ENCODE assay signal across 14 cellular contexts in genomic region chr10:70459061-70459770, GRCh38. TPM values are rescaled to one million over a fixed set of nuclear protein-coding genes. Genes with fewer than 3 reads are reported as not detected.
DNase-seq lines count a peak whose midpoint lies in the region; ATAC-seq and FAIRE-seq lines count a peak whose summit lies in the region.
"Had no signal": no experiment of that assay in that cellular context is flagged by ENCODE, and none has a peak within 500 bp of the region (broad histone marks: within the 10 kb centered on the region; RNA-seq: fewer than 3 reads in every experiment).

No MANE protein-coding gene starts in this region.

- 13 to 15% methylated on average over 19 of the region's 19 CpGs for WGBS in ectodermal cell, 2 experiments

- no peak overlapping the region for H3K27ac ChIP-seq in ectodermal cell (ENCODE audit: insufficient read depth, low read depth, low read length, poor library complexity, severe bottlenecking)

- peak overlapping the region; percentile 21 for H3K4me3 ChIP-seq in ectodermal cell (ENCODE audit: insufficient read depth, low read depth, low read length)

- no peaks in the 10 kb centered on the region for H3K36me3 ChIP-seq in ectodermal cell (ENCODE audit: control insufficient read depth, insufficient read depth, low read length)
- H3K36me3 ChIP-seq: breast epithelium had no signal

- FAIRE-seq in urothelium cell line (lab: Jason Lieb, UNC) = peak; percentile 40
- FAIRE-seq: HepG2 had no signal

- H3K4me1 ChIP-seq in ectodermal cell (ENCODE audit: control insufficient read depth, insufficient read depth, low read length) = peaks cover 3% of the 10 kb centered on the region

- no peaks in the 10 kb centered on the region for H3K9me3 ChIP-seq in ectodermal cell (ENCODE audit: control insufficient read depth, low read length)
- H3K9me3 ChIP-seq: breast epithelium had no signal

- peaks cover 10 to 60% (median 49%) of the 10 kb centered on the region in 3 donors for H3K27me3 Mint-ChIP-seq in naive B cell

- H3K27ac Mint-ChIP-seq in naive B cell = no peak overlapping the region
- H3K27ac Mint-ChIP-seq: activated CD4-positive, alpha-beta T cell treated with anti-CD3 and anti-CD28 coated beads, Interleukin-2, amount 10 ng/mL, durations not matched to agents 7 days and 5 days had no signal

- no peaks in the 10 kb centered on the region for H3K36me3 Mint-ChIP-seq in naive B cell

- peaks cover 13 to 25% (median 15%) of the 10 kb centered on the region in 3 donors for H3K4me1 Mint-ChIP-seq in naive B cell

- DNase-seq in NCI-H345 (lab: John Stamatoyannopoulos, UW) (peak; percentile 31), NCI-H345 treated with DMSO at 0.1 percent for 48 hours (lab: John Stamatoyannopoulos, UW; ENCODE audit: unreplicated experiment) (no peak), naive B cell (no peak), urothelium cell line (ENCODE audit: low spot score) (no peak), hippocampal formation (lab: John Stamatoyannopoulos, UW) (no peak)
- DNase-seq in stimulated activated CD4-positive, alpha-beta T cell treated with anti-CD3 and anti-CD28 coated beads, Interleukin-2, amount 100 ng/mL, for 24 hours = no peak
- DNase-seq: activated CD4-positive, alpha-beta T cell treated with anti-CD3 and anti-CD28 coated beads, Interleukin-2, amount 10 ng/mL, durations not matched to agents 7 days and 5 days; NCI-H1436 treated with DMSO at 0.1 percent for 48 hours; NK-92 treated with Interleukin-12 subunit alpha and Interleukin-12 subunit beta, amount 100 ng/mL, for 24 hours had no signal

- no peaks in the 10 kb centered on the region for H3K9me3 Mint-ChIP-seq in naive B cell
- H3K9me3 Mint-ChIP-seq: activated CD4-positive, alpha-beta T cell treated with anti-CD3 and anti-CD28 coated beads, Interleukin-2, amount 10 ng/mL, durations not matched to agents 7 days and 5 days had no signal

- ATAC-seq in naive B cell (ENCODE audit: low read depth in 2 of 2) (no peak), GM18867 (IDR thresholded peaks at IDR 0.05; ENCODE audit: unreplicated experiment) (no peak)
- ATAC-seq: HepG2 had no signal

- peaks cover 63% of the 10 kb centered on the region for H3K27me3 ChIP-seq in ectodermal cell (ENCODE audit: control insufficient read depth, insufficient read depth, low read length, poor library complexity, severe bottlenecking)
- H3K27me3 ChIP-seq: breast epithelium had no signal

- peak overlapping the region in 5 of 8 donors; percentile 8 to 61 (median 38) for H3K4me3 Mint-ChIP-seq in naive B cell
- H3K4me3 Mint-ChIP-seq: activated CD4-positive, alpha-beta T cell treated with anti-CD3 and anti-CD28 coated beads, Interleukin-2, amount 10 ng/mL, durations not matched to agents 7 days and 5 days had no signal

RNA-seq across cellular contexts. Expression of gene NODAL, which starts 17.7 kb away (rescaled TPM):
- polyA plus RNA-seq in ectodermal cell (2013, experiment 1 of 4) = not detected
- polyA plus RNA-seq in ectodermal cell (2013, experiment 2 of 4) = not detected
- not detected for polyA plus RNA-seq in ectodermal cell (2013, experiment 3 of 4)
- not detected for polyA plus RNA-seq in ectodermal cell (2013, experiment 4 of 4)
- polyA plus RNA-seq in naive B cell (ENCODE audit: low read depth in 6 of 6) = not detected
- polyA plus RNA-seq: HepG2, urinary bladder had no signal

RNA-seq across cellular contexts. Expression of gene PALD1, which starts 19.4 kb away (rescaled TPM):
- 11.0 TPM for polyA plus RNA-seq in ectodermal cell (2013, experiment 1 of 4)
- polyA plus RNA-seq in ectodermal cell (2013, experiment 2 of 4) = 10.6 TPM
- 10.2 TPM for polyA plus RNA-seq in ectodermal cell (2013, experiment 3 of 4)
- 10.4 TPM for polyA plus RNA-seq in ectodermal cell (2013, experiment 4 of 4)
- polyA plus RNA-seq in naive B cell (ENCODE audit: low read depth in 6 of 6) = 1 to 10 TPM in 1 of 6 donors, under 1 TPM in 4, not detected in 1; 0.49 to 1.9 (median 0.65) TPM

RNA-seq across cellular contexts. Expression of gene EIF4EBP2, which starts 55.3 kb away (rescaled TPM):
- 131 TPM for polyA plus RNA-seq in ectodermal cell (2013, experiment 1 of 4)
- 134 TPM for polyA plus RNA-seq in ectodermal cell (2013, experiment 2 of 4)
- 91.1 TPM for polyA plus RNA-seq in ectodermal cell (2013, experiment 3 of 4)
- polyA plus RNA-seq in ectodermal cell (2013, experiment 4 of 4) = 101 TPM
- polyA plus RNA-seq in naive B cell (ENCODE audit: low read depth in 6 of 6) = 10 to 100 TPM; 35.7 to 44.5 (median 38.8) TPM
